11 cellular contexts compared by ENCODE assay signal in genomic region chr2:68837861-68838341, GRCh38. TPM values are rescaled to one million over a fixed set of nuclear protein-coding genes. Genes with fewer than 3 reads are reported as not detected.
DNase-seq lines count a peak whose midpoint lies in the region; ATAC-seq and TF ChIP-seq lines count a peak whose summit lies in the region.
"Had no signal": no experiment of that assay in that cellular context is flagged by ENCODE, and none has a peak within 500 bp of the region (broad histone marks: within the 10 kb centered on the region; RNA-seq: fewer than 3 reads in every experiment).

No MANE protein-coding gene starts in this region.

- H3K4me2 ChIP-seq in mammary epithelial cell (ENCODE audit: insufficient read depth, low read depth, low read length) (no peak overlapping the region), OCI-LY7 (ENCODE audit: low read length) (no peak overlapping the region)

- H3K9me3 ChIP-seq in mammary epithelial cell (replicated peaks; ENCODE audit: insufficient read depth, low read length) (no peaks in the 10 kb centered on the region), OCI-LY7 (ENCODE audit: low read length) (peaks cover 19% of the 10 kb centered on the region), heart right ventricle (no peaks in the 10 kb centered on the region)
- H3K9me3 ChIP-seq: adrenal gland had no signal

- no peaks in the 10 kb centered on the region for H3K9me2 ChIP-seq in OCI-LY7 (ENCODE audit: insufficient read depth, low read length)

- TF ChIP-seq CTCF in mammary epithelial cell (conservative IDR thresholded peaks at IDR 0.05 in 1 of 2, IDR thresholded peaks at IDR 0.05 in 1 of 2; ENCODE audit: extremely low read depth in 1 of 2, insufficient read depth in 1 of 2, low read depth in 1 of 2, low read length in 2 of 2) (no peak), MCF 10A (IDR thresholded peaks at IDR 0.05; ENCODE audit: unreplicated experiment) (no peak), OCI-LY7 (conservative IDR thresholded peaks at IDR 0.05; ENCODE audit: low read length) (no peak), heart right ventricle (IDR thresholded peaks at IDR 0.05) (no peak)

- H3K27ac Mint-ChIP-seq in MCF 10A (ENCODE audit: low read depth, unreplicated experiment), result no peak overlapping the region

- H3K79me2 ChIP-seq in mammary epithelial cell (ENCODE audit: insufficient read depth, low read length) (no peaks in the 10 kb centered on the region), OCI-LY7 (ENCODE audit: insufficient read depth, low read depth, low read length) (no peaks in the 10 kb centered on the region)

- peak; percentile 72 for ATAC-seq in HG02763 (IDR thresholded peaks at IDR 0.05; ENCODE audit: unreplicated experiment)
- ATAC-seq in stimulated activated naive CD8-positive, alpha-beta T cell treated with anti-CD3 and anti-CD28 coated beads, Interleukin-15, Interleukin-2, amounts not matched to agents 100 U/mL and 50 U/mL, for 24 hours, result peak; percentile 61
- ATAC-seq in GM18861 (IDR thresholded peaks at IDR 0.05; ENCODE audit: unreplicated experiment), result no peak
- ATAC-seq in heart right ventricle, result no peak

- H2AFZ ChIP-seq in mammary epithelial cell (ENCODE audit: low read depth, low read length), result no peak overlapping the region
- peak overlapping the region; percentile 69; the same call in 1 of the 2 replicates for H2AFZ ChIP-seq in OCI-LY7 (ENCODE audit: low read length)

- no peaks in the 10 kb centered on the region for H4K20me1 ChIP-seq in mammary epithelial cell (ENCODE audit: insufficient read depth, low read length)
- H4K20me1 ChIP-seq in OCI-LY7 (ENCODE audit: insufficient read depth, low read length), result no peaks in the 10 kb centered on the region

- 94% methylated on average over 3 of the region's 3 CpGs for WGBS in mammary epithelial cell (ENCODE audit: low coverage, missing lambda C conversion rate)
- 65 to 76% methylated on average over 3 of the region's 3 CpGs for WGBS in heart right ventricle, 2 donors

- H3K36me3 ChIP-seq in mammary epithelial cell (ENCODE audit: insufficient read depth, low read length) (no peaks in the 10 kb centered on the region), OCI-LY7 (ENCODE audit: insufficient read depth, low read length) (no peaks in the 10 kb centered on the region), heart right ventricle (no peaks in the 10 kb centered on the region)
- H3K36me3 ChIP-seq: adrenal gland had no signal

- BruUV-seq in mammary epithelial cell (replicated peaks; lab: Mats Ljungman, UMichigan) (no TSS peak), MCF 10A (replicated peaks; lab: Mats Ljungman, UMichigan) (no TSS peak), OCI-LY7 (replicated peaks; lab: Mats Ljungman, UMichigan) (no TSS peak)

- no peak overlapping the region for H3K4me3 ChIP-seq in mammary epithelial cell (replicated peaks in 1 of 3; ENCODE audit: insufficient read depth in 1 of 3, low read depth in 2 of 3, low read length in 3 of 3)
- no peak overlapping the region for H3K4me3 ChIP-seq in OCI-LY7 (ENCODE audit: low read depth, low read length, poor library complexity, severe bottlenecking)
- H3K4me3 ChIP-seq in heart right ventricle, result no peak overlapping the region
- H3K4me3 ChIP-seq: adrenal gland had no signal

- H3K9me3 Mint-ChIP-seq in MCF 10A (ENCODE audit: unreplicated experiment), result no peaks in the 10 kb centered on the region

- H3K9ac ChIP-seq in mammary epithelial cell (ENCODE audit: insufficient read depth, low read length), result no peak overlapping the region

- intact Hi-C loops in mammary epithelial cell (cut with micrococcal nuclease) (no loop called here), MCF 10A (cut with micrococcal nuclease) (loop anchor here (1.0 to 5.0 kb wide), 4 partner anchors 62 to 376 kb away; no protein-coding TSS in a partner anchor), OCI-LY7 (cut with micrococcal nuclease; ENCODE audit: unreplicated experiment) (loop anchor here (1.0 to 5.0 kb wide), 4 partner anchors 61 to 376 kb away; no protein-coding TSS in a partner anchor), heart right ventricle (cut with DNase I) (loop anchor here in 7 of 10 donors (1.0 to 10.0 kb wide), 7 partner anchors 69 to 373 kb away; partner anchors contain the start of genes APLF (in 1 of the 7) and FBXO48 (in 1 of the 7))

- dilution Hi-C loops in mammary epithelial cell (cut with HindIII; ENCODE audit: low sequenced_read_pairs), result no loop called here

- H3K4me1 Mint-ChIP-seq in MCF 10A (ENCODE audit: insufficient read depth, unreplicated experiment), result no peaks in the 10 kb centered on the region

- no peak overlapping the region for H3K4me3 Mint-ChIP-seq in MCF 10A (ENCODE audit: unreplicated experiment)

- in situ Hi-C loops in mammary epithelial cell (cut with MboI; ENCODE audit: low sequenced_read_pairs in 2 of 2), result no loop called here

- DNase-seq in mammary epithelial cell (peak; percentile 27), MCF 10A (ENCODE audit: unreplicated experiment) (no peak), OCI-LY7 (ENCODE audit: low spot score) (no peak), middle frontal gyrus (ENCODE audit: extremely low spot score, low spot score) (no peak), heart right ventricle (no peak)
- DNase-seq in stimulated activated naive CD8-positive, alpha-beta T cell treated with anti-CD3 and anti-CD28 coated beads, Interleukin-15, Interleukin-2, amounts not matched to agents 100 U/mL and 50 U/mL, for 24 hours, result no peak

- H3K27me3 Mint-ChIP-seq in MCF 10A (ENCODE audit: insufficient read depth, unreplicated experiment), result no peaks in the 10 kb centered on the region

- H3K36me3 Mint-ChIP-seq in MCF 10A (ENCODE audit: insufficient read depth, unreplicated experiment), result no peaks in the 10 kb centered on the region

- H3K27ac ChIP-seq in mammary epithelial cell (ENCODE audit: insufficient read depth, low read depth, low read length), result no peak overlapping the region
- no peak overlapping the region for H3K27ac ChIP-seq in OCI-LY7 (ENCODE audit: low read depth, low read length, poor library complexity, severe bottlenecking)
- peak overlapping the region in 1 of 10 donors; percentile 90 for H3K27ac ChIP-seq in heart right ventricle
- H3K27ac ChIP-seq: adrenal gland had no signal

- CTCF ChIA-PET in mammary epithelial cell (lab: Charles Lee; ENCODE audit: low non-redundant PET) (interaction anchor here (0.6 kb wide), 1 partner anchor 80 kb away, joined by 3 read pairs; no protein-coding TSS in a partner anchor), MCF 10A (lab: Yijun Ruan, JAX) (interaction anchor here (1.1 to 2.4 kb wide), 7 partner anchors 11 to 89 kb away, joined by 3 to 12 read pairs (median 5); no protein-coding TSS in a partner anchor), OCI-LY7 (lab: Charles Lee; ENCODE audit: unreplicated experiment) (no interaction called here)

- H3K4me1 ChIP-seq in mammary epithelial cell (ENCODE audit: insufficient read depth, low read length) (peaks cover under 1% of the 10 kb centered on the region), OCI-LY7 (ENCODE audit: insufficient read depth, low read length, poor library complexity, severe bottlenecking) (peaks cover 44% of the 10 kb centered on the region), heart right ventricle (peaks cover 0 to 50% (median 7%) of the 10 kb centered on the region in 9 donors)

- POLR2A ChIA-PET in MCF 10A (lab: Yijun Ruan, JAX) (no interaction called here), OCI-LY7 (lab: Charles Lee) (no interaction called here)

- no peaks in the 10 kb centered on the region for H3K27me3 ChIP-seq in mammary epithelial cell (ENCODE audit: insufficient read depth, low read length)
- peaks cover 0 to 2% (median 0%) of the 10 kb centered on the region in 7 donors for H3K27me3 ChIP-seq in heart right ventricle
- H3K27me3 ChIP-seq: adrenal gland had no signal

RNA-seq across cellular contexts. Expression of gene BMP10, which starts 33.3 kb away (rescaled TPM):
- total RNA-seq in mammary epithelial cell (under 1 TPM in 1 of 2 donors, not detected in 1; under 0.01 TPM), MCF 10A (2022) (not detected in 2 replicates), OCI-LY7 (2022) (not detected in 2 replicates), heart right ventricle (under 1 TPM in 1 of 10 donors, not detected in 9; 0.31 TPM)
- polyA plus RNA-seq in mammary epithelial cell (not detected), heart right ventricle (under 1 TPM in 1 of 2 donors, not detected in 1; 0.03 TPM)
- not detected for polyA minus RNA-seq in mammary epithelial cell
- total RNA-seq in OCI-LY7 (2014; rRNA removed; shearing (Covaris generic)), result not detected in 2 replicates
- total RNA-seq: adrenal gland, fibroblast of villous mesenchyme, NCI-H460 had no signal
- polyA plus RNA-seq: adrenal gland had no signal

Comparison
In these comparisons a context has a peak if more than half of its experiments do, and no peak if none do; other contexts are left out.
1. ATAC-seq: peak in HG02763 (single experiment) and stimulated activated naive CD8-positive, alpha-beta T cell treated with anti-CD3 and anti-CD28 coated beads, Interleukin-15, Interleukin-2, amounts not matched to agents 100 U/mL and 50 U/mL, for 24 hours (single experiment); none in GM18861 (single experiment) and heart right ventricle (0 of 8).